In the genomic region with DNA sequence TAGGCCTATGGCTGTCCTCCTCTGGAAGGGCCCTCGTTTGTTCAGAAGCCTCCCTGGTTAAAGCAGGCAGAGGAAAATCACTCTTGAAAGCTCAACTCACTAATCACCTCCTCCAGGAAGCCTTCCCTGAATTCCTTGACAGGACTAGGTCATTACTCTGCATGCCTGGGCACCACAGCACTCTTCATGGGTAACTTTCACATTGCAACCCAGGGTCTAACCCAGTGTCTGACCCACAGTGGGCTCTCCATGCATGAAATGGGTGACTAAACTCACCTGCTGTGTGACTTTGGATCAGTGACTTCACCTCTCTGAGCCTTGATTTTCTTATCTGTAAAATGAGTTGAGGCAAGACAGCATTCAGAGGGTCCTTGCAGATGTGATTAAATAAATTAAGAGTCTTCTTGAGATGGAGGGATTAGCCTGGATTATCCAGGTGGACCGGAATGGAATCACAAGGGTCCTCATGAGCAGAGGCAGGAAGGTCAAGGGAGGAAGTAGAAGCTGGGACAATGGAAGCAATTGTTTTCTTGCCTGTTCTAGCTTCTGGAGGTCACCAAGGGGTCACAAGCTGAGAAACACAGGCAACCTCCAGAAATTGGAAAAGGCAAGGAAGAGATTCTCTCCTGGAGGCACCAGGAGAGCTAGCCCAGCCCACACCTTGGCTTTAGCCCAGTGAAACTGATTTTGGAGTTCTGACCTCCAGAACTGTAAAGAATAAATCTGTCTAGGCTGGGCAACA, we compare ENCODE assay signal across 10 cellular contexts.
"Had no signal": no experiment of that assay in that cellular context is flagged by ENCODE, and none has a peak within 500 bp of the region (broad histone marks: within the 10 kb centered on the region; RNA-seq: fewer than 3 reads in every experiment).

No MANE protein-coding gene starts in this region.

- H3K9me3 Mint-ChIP-seq: activated CD4-positive, alpha-beta memory T cell treated with anti-CD3 and anti-CD28 coated beads, Interleukin-2, amount 10 ng/mL, durations not matched to agents 7 days and 5 days; activated naive CD8-positive, alpha-beta T cell treated with anti-CD3 and anti-CD28 coated beads, Interleukin-2, amount 10 ng/mL, durations not matched to agents 7 days and 5 days; activated T-cell treated with anti-CD3 and anti-CD28 coated beads, Interleukin-2, amount 50 U/mL, for 72 hours; naive B cell had no signal

- H3K36me3 Mint-ChIP-seq: activated naive CD8-positive, alpha-beta T cell treated with anti-CD3 and anti-CD28 coated beads, Interleukin-2, amount 10 ng/mL, durations not matched to agents 7 days and 5 days; naive B cell had no signal

- ATAC-seq: activated T-cell treated with anti-CD3 and anti-CD28 coated beads, Interleukin-2, amount 50 U/mL, for 72 hours; lower lobe of right lung had no signal

- H3K27ac Mint-ChIP-seq: activated CD4-positive, alpha-beta memory T cell treated with anti-CD3 and anti-CD28 coated beads, Interleukin-2, amount 10 ng/mL, durations not matched to agents 7 days and 5 days; activated naive CD8-positive, alpha-beta T cell treated with anti-CD3 and anti-CD28 coated beads, Interleukin-2, amount 10 ng/mL, durations not matched to agents 7 days and 5 days had no signal

- H3K4me3 Mint-ChIP-seq: activated CD4-positive, alpha-beta memory T cell treated with anti-CD3 and anti-CD28 coated beads, Interleukin-2, amount 10 ng/mL, durations not matched to agents 7 days and 5 days had no signal

- DNase-seq: activated CD4-positive, alpha-beta memory T cell treated with anti-CD3 and anti-CD28 coated beads, Interleukin-2, amount 10 ng/mL, durations not matched to agents 7 days and 5 days; activated gamma-delta T cell treated with Interleukin-2 at 50 U/mL for 16 hours; activated naive CD8-positive, alpha-beta T cell treated with anti-CD3 and anti-CD28 coated beads, Interleukin-2, amount 10 ng/mL, durations not matched to agents 7 days and 5 days; activated T-cell treated with anti-CD3 and anti-CD28 coated beads, Interleukin-2, amount 50 U/mL, for 72 hours; aorta; lower lobe of right lung; naive B cell; small intestine; tibial artery; uterus had no signal
